In genomic region chr6:139996253-139996834, GRCh38 we compare ENCODE assay signal across 8 cellular contexts.
DNase-seq lines count a peak whose midpoint lies in the region; ATAC-seq and TF ChIP-seq lines count a peak whose summit lies in the region.

No MANE protein-coding gene starts in this region.

- no peaks in the 10 kb centered on the region for H3K9me3 ChIP-seq in T-helper 17 cell (ENCODE audit: control insufficient read depth, low read length, poor library complexity, severe bottlenecking)

- DNase-seq in COR-L47 (lab: John Stamatoyannopoulos, UW) (peak; percentile 1), T-helper 17 cell (no peak), progenitor cell of endocrine pancreas (ENCODE audit: low spot score, unreplicated experiment) (no peak), NCI-H446 (lab: John Stamatoyannopoulos, UW) (no peak)
- DNase-seq in stimulated activated naive CD4-positive, alpha-beta T cell (lab: John Stamatoyannopoulos, UW) = no peak

- H3K27me3 Mint-ChIP-seq in T-helper 17 cell (peaks cover 7% of the 10 kb centered on the region), progenitor cell of endocrine pancreas (no peaks in the 10 kb centered on the region)

- peaks cover 4% of the 10 kb centered on the region for H3K9me3 Mint-ChIP-seq in progenitor cell of endocrine pancreas (ENCODE audit: low read depth)

- H3K36me3 Mint-ChIP-seq in T-helper 17 cell (ENCODE audit: low read depth) = no peaks in the 10 kb centered on the region
- no peaks in the 10 kb centered on the region for H3K36me3 Mint-ChIP-seq in progenitor cell of endocrine pancreas (ENCODE audit: insufficient read depth)

- peak overlapping the region; percentile 32 for H3K27ac Mint-ChIP-seq in T-helper 17 cell
- no peak overlapping the region for H3K27ac Mint-ChIP-seq in progenitor cell of endocrine pancreas

- no peaks in the 10 kb centered on the region for H3K4me1 Mint-ChIP-seq in T-helper 17 cell
- H3K4me1 Mint-ChIP-seq in progenitor cell of endocrine pancreas (ENCODE audit: low read depth) = peaks cover 4% of the 10 kb centered on the region

- peak; percentile 23 for TF ChIP-seq CTCF in progenitor cell of endocrine pancreas (IDR thresholded peaks at IDR 0.05; ENCODE audit: unreplicated experiment)

- ATAC-seq in GM19324 (IDR thresholded peaks at IDR 0.05; ENCODE audit: low FRiP score, unreplicated experiment) = peak; percentile 98
- ATAC-seq in HG03175 (IDR thresholded peaks at IDR 0.05; ENCODE audit: unreplicated experiment) = peak; percentile 74
- peak; percentile 23 for ATAC-seq in T-helper 17 cell
- no peak for ATAC-seq in GM18519 (IDR thresholded peaks at IDR 0.05; ENCODE audit: low FRiP score, unreplicated experiment)

- H3K4me3 Mint-ChIP-seq in T-helper 17 cell (no peak overlapping the region), progenitor cell of endocrine pancreas (ENCODE audit: low read depth) (no peak overlapping the region)
